ENCODE assay signal across 9 cellular contexts in genomic region chr4:95095352-95095974, GRCh38.
DNase-seq lines count a peak whose midpoint lies in the region; ATAC-seq and TF ChIP-seq lines count a peak whose summit lies in the region.
"Had no signal": no experiment of that assay in that cellular context is flagged by ENCODE, and none has a peak within 500 bp of the region (broad histone marks: within the 10 kb centered on the region; RNA-seq: fewer than 3 reads in every experiment).

No MANE protein-coding gene starts in this region.

- no peaks in the 10 kb centered on the region for H3K36me3 ChIP-seq in heart left ventricle
- H3K36me3 ChIP-seq in RWPE2 (ENCODE audit: low read depth): no peaks in the 10 kb centered on the region
- H3K36me3 ChIP-seq in uterus: no peaks in the 10 kb centered on the region
- no peaks in the 10 kb centered on the region for H3K36me3 ChIP-seq in vagina

- H3K4me3 ChIP-seq in heart left ventricle (no peak overlapping the region), RWPE2 (ENCODE audit: severe bottlenecking) (no peak overlapping the region), uterus (no peak overlapping the region), vagina (no peak overlapping the region)

- ATAC-seq in heart left ventricle (peak in 2 of 4 donors; percentile 53 to 59), RWPE2 (ENCODE audit: low read depth) (peak; percentile 54; the same call in 1 of the 3 replicates), HG03521 (IDR thresholded peaks at IDR 0.05; ENCODE audit: unreplicated experiment) (no peak)

- DNase-seq in heart left ventricle (no peak), cardiac septum (ENCODE audit: low spot score) (no peak), RWPE2 (ENCODE audit: low spot score) (no peak), foreskin melanocyte (peak; percentile 38), uterus (no peak), retina (no peak), vagina (ENCODE audit: extremely low spot score in 2 of 2) (no peak)

- H3K27ac ChIP-seq in heart left ventricle (no peak overlapping the region), RWPE2 (ENCODE audit: poor library complexity, severe bottlenecking) (no peak overlapping the region), uterus (no peak overlapping the region), vagina (no peak overlapping the region)
- H3K27ac ChIP-seq: parathyroid adenoma had no signal

- peaks cover 0 to 3% (median 0%) of the 10 kb centered on the region in 9 donors for H3K27me3 ChIP-seq in heart left ventricle
- no peaks in the 10 kb centered on the region for H3K27me3 ChIP-seq in RWPE2 (ENCODE audit: insufficient read depth, poor library complexity, severe bottlenecking)
- H3K27me3 ChIP-seq in uterus: no peaks in the 10 kb centered on the region
- H3K27me3 ChIP-seq in vagina: no peaks in the 10 kb centered on the region

- peaks cover 0 to 4% (median 0%) of the 10 kb centered on the region in 12 donors for H3K9me3 ChIP-seq in heart left ventricle
- no peaks in the 10 kb centered on the region for H3K9me3 ChIP-seq in RWPE2 (ENCODE audit: severe bottlenecking)
- H3K9me3 ChIP-seq in uterus: no peaks in the 10 kb centered on the region
- H3K9me3 ChIP-seq in vagina: no peaks in the 10 kb centered on the region

- WGBS in heart left ventricle, 4 donors: 32 to 59% (median 41%) methylated on average over 1 of the region's 1 CpG

- no peaks in the 10 kb centered on the region for H3K4me1 ChIP-seq in heart left ventricle
- H3K4me1 ChIP-seq in RWPE2 (ENCODE audit: insufficient read depth, poor library complexity, severe bottlenecking): no peaks in the 10 kb centered on the region
- H3K4me1 ChIP-seq in uterus: no peaks in the 10 kb centered on the region
- H3K4me1 ChIP-seq in vagina: no peaks in the 10 kb centered on the region
- H3K4me1 ChIP-seq: parathyroid adenoma had no signal

- TF ChIP-seq POLR2A in heart left ventricle (IDR thresholded peaks at IDR 0.05) (no peak), uterus (IDR thresholded peaks at IDR 0.05) (no peak), vagina (IDR thresholded peaks at IDR 0.05) (no peak)

- TF ChIP-seq CTCF in heart left ventricle (IDR thresholded peaks at IDR 0.05) (peak in 10 of 12 donors; percentile 25 to 64 (median 48)), RWPE2 (IDR thresholded peaks at IDR 0.05; ENCODE audit: poor library complexity, severe bottlenecking) (peak; percentile 83), uterus (IDR thresholded peaks at IDR 0.05) (peak in 3 of 4 experiments; percentile 28 to 48 (median 38)), vagina (IDR thresholded peaks at IDR 0.05) (no peak)

- intact Hi-C loops in heart left ventricle (cut with DNase I): loop anchor here in 2 of 10 donors (5.0 to 10.0 kb wide), 3 partner anchors 341 to 473 kb away; partner anchors contain the start of gene BMPR1B (in 1 of the 2)
- intact Hi-C loops in cardiac septum (cut with DNase I): no loop called here
- intact Hi-C loops in uterus (cut with DNase I; ENCODE audit: low total_unique reads): no loop called here
- intact Hi-C loops in vagina (cut with DNase I): loop anchor here (10.0 kb wide), 1 partner anchor 471 kb away; no protein-coding TSS in a partner anchor

Comparison
In these comparisons a context has a peak if more than half of its experiments do, and no peak if none do; other contexts are left out.
1. CTCF ChIP-seq: peak in heart left ventricle (10 of 12), RWPE2 (single experiment) and uterus (3 of 4); none in vagina (0 of 3).